Comparison of ENCODE assay signal across 8 cellular contexts in genomic region chr1:111656093-111657017, GRCh38. TPM values are rescaled to one million over a fixed set of nuclear protein-coding genes. Genes with fewer than 3 reads are reported as not detected.
DNase-seq lines count a peak whose midpoint lies in the region; ATAC-seq and TF ChIP-seq lines count a peak whose summit lies in the region.

No MANE protein-coding gene starts in this region.

- DNase-seq in NCI-H446 (lab: John Stamatoyannopoulos, UW) (peak; percentile 38 to 49), NCI-H446 treated with DMSO at 0.1 percent for 48 hours (lab: John Stamatoyannopoulos, UW) (no peak), T-helper 17 cell (no peak), fibroblast of the aortic adventitia (ENCODE audit: low read depth) (peak; percentile 79)

- H3K27me3 Mint-ChIP-seq in IgD-negative memory B cell (no peaks in the 10 kb centered on the region), T-helper 17 cell (no peaks in the 10 kb centered on the region)

- H3K4me1 ChIP-seq in neutrophil (ENCODE audit: control insufficient read depth in 1 of 2, insufficient read depth in 1 of 2, low read depth in 1 of 2, low read length in 1 of 2): peaks cover 75 to 79% of the 10 kb centered on the region in 2 experiments

- no peaks in the 10 kb centered on the region for H3K36me3 ChIP-seq in neutrophil

- no peaks in the 10 kb centered on the region for H3K9me3 ChIP-seq in T-helper 17 cell (ENCODE audit: control insufficient read depth, low read length, poor library complexity, severe bottlenecking)
- no peaks in the 10 kb centered on the region for H3K9me3 ChIP-seq in neutrophil

- H3K27ac ChIP-seq in neutrophil: peak overlapping the region; percentile 70

- ATAC-seq in T-helper 17 cell (peak; percentile 33), HG03095 (IDR thresholded peaks at IDR 0.05; ENCODE audit: unreplicated experiment) (no peak), GM18907 (IDR thresholded peaks at IDR 0.05; ENCODE audit: unreplicated experiment) (no peak)

- H3K4me1 Mint-ChIP-seq in IgD-negative memory B cell: peaks cover 29 to 34% (median 33%) of the 10 kb centered on the region in 3 donors
- H3K4me1 Mint-ChIP-seq in T-helper 17 cell: peaks cover 39% of the 10 kb centered on the region

- no peaks in the 10 kb centered on the region for H3K27me3 ChIP-seq in neutrophil

- peaks cover 4% of the 10 kb centered on the region for H3K36me3 Mint-ChIP-seq in IgD-negative memory B cell
- H3K36me3 Mint-ChIP-seq in T-helper 17 cell (ENCODE audit: low read depth): no peaks in the 10 kb centered on the region

- TF ChIP-seq CTCF in fibroblast of the aortic adventitia (IDR thresholded peaks at IDR 0.05; ENCODE audit: insufficient read depth, low read length) (peak; percentile 60), neutrophil (IDR thresholded peaks at IDR 0.05) (no peak)

- H3K4me3 Mint-ChIP-seq in IgD-negative memory B cell (peak overlapping the region in 1 of 4 donors; percentile 4), T-helper 17 cell (peak overlapping the region; percentile 73)

- no peaks in the 10 kb centered on the region for H3K9me3 Mint-ChIP-seq in IgD-negative memory B cell

- H3K27ac Mint-ChIP-seq in IgD-negative memory B cell (peak overlapping the region in 2 of 3 donors; percentile 4 to 42), T-helper 17 cell (peak overlapping the region; percentile 80)

- H3K4me3 ChIP-seq in fibroblast of the aortic adventitia (ENCODE audit: low read depth, low read length) (no peak overlapping the region), neutrophil (ENCODE audit: low read depth in 1 of 2, low read length in 1 of 2) (peak overlapping the region in 1 of 2 experiments; percentile 9)

RNA-seq across cellular contexts. Expression of gene RAP1A, which starts 36.8 kb away (rescaled TPM):
- 44.9 TPM for polyA plus RNA-seq in IgD-negative memory B cell
- 100 to 1,000 TPM; 109 to 112 TPM for total RNA-seq in T-helper 17 cell
- total RNA-seq in fibroblast of the aortic adventitia (ENCODE audit: low replicate concordance): 21.9 and 36.2 TPM in 2 replicates

Comparison
In these comparisons a context has a peak if more than half of its experiments do, and no peak if none do; other contexts are left out.
1. DNase-seq: peak in NCI-H446 (2 of 2) and fibroblast of the aortic adventitia (single experiment); none in NCI-H446 treated with DMSO at 0.1 percent for 48 hours (single experiment) and T-helper 17 cell (0 of 3).